8 cellular contexts compared by ENCODE assay signal in genomic region chr11:22244986-22245592, GRCh38. TPM values are rescaled to one million over a fixed set of nuclear protein-coding genes. Genes with fewer than 3 reads are reported as not detected.
DNase-seq lines count a peak whose midpoint lies in the region; ATAC-seq and TF ChIP-seq lines count a peak whose summit lies in the region.

No MANE protein-coding gene starts in this region.

- no peaks in the 10 kb centered on the region for H3K9me3 Mint-ChIP-seq in activated B cell treated with CpG ODN at 0.5 μM for 24 hours

- TF ChIP-seq CTCF in BE2C (IDR thresholded peaks at IDR 0.05; ENCODE audit: low read depth, low read length) (peak; percentile 59), activated B cell treated with CpG ODN at 0.5 μM for 24 hours (IDR thresholded peaks at IDR 0.05) (no peak), foreskin fibroblast (IDR thresholded peaks at IDR 0.05; ENCODE audit: low read depth, low read length) (peak; percentile 60)

- CTCF ChIA-PET in activated B cell treated with CpG ODN at 0.5 μM for 24 hours (lab: Charles Lee) = interaction anchor here (0.8 to 2.4 kb wide), 4 partner anchors 60 to 543 kb away, joined by 3 to 19 read pairs (median 4); no protein-coding TSS in a partner anchor

- H3K36me3 Mint-ChIP-seq in activated B cell treated with CpG ODN at 0.5 μM for 24 hours (ENCODE audit: low read depth) = no peaks in the 10 kb centered on the region

- no peak overlapping the region for H3K4me3 ChIP-seq in BE2C (ENCODE audit: low read depth, low read length)
- no peak overlapping the region for H3K4me3 ChIP-seq in foreskin fibroblast (ENCODE audit: low read depth in 1 of 2, low read length in 2 of 2)

- no peaks in the 10 kb centered on the region for H3K4me1 Mint-ChIP-seq in activated B cell treated with CpG ODN at 0.5 μM for 24 hours

- no peaks in the 10 kb centered on the region for H3K9me3 ChIP-seq in BE2C

- ATAC-seq in GM18505 (IDR thresholded peaks at IDR 0.05; ENCODE audit: unreplicated experiment) (peak; percentile 97), HG02840 (IDR thresholded peaks at IDR 0.05; ENCODE audit: low FRiP score, unreplicated experiment) (peak; percentile 86), activated B cell treated with CpG ODN at 0.5 μM for 24 hours (ENCODE audit: low read depth) (peak; percentile 61)

- peak; percentile 40 for DNase-seq in BE2C
- DNase-seq in NCI-H1092 (lab: John Stamatoyannopoulos, UW) = peak; percentile 31
- DNase-seq in activated B cell treated with CpG ODN at 0.5 μM for 24 hours = no peak
- DNase-seq in foreskin fibroblast = peak; percentile 1 to 7
- peak; percentile 9 for DNase-seq in non-pigmented ciliary epithelial cell (ENCODE audit: low read depth)
- no peak for DNase-seq in KG1 (lab: John Stamatoyannopoulos, UW)

- no peaks in the 10 kb centered on the region for H3K36me3 ChIP-seq in BE2C

- no peak for TF ChIP-seq POLR2A in GM18505 (IDR thresholded peaks at IDR 0.05; ENCODE audit: borderline replicate concordance, extremely low read depth, insufficient read depth, insufficient read length)

- H3K27ac Mint-ChIP-seq in activated B cell treated with CpG ODN at 0.5 μM for 24 hours = no peak overlapping the region

- intact Hi-C loops in activated B cell treated with CpG ODN at 0.5 μM for 24 hours (cut with micrococcal nuclease) = loop anchor here (1.0 kb wide), 1 partner anchor 59 kb away; no protein-coding TSS in a partner anchor

- POLR2A ChIA-PET in activated B cell treated with CpG ODN at 0.5 μM for 24 hours (lab: Charles Lee) = no interaction called here

- H3K4me3 Mint-ChIP-seq in activated B cell treated with CpG ODN at 0.5 μM for 24 hours = no peak overlapping the region

- no peaks in the 10 kb centered on the region for H3K4me1 ChIP-seq in BE2C

- H3K27me3 ChIP-seq in BE2C = no peaks in the 10 kb centered on the region

- peaks cover 4% of the 10 kb centered on the region for H3K27me3 Mint-ChIP-seq in activated B cell treated with CpG ODN at 0.5 μM for 24 hours

RNA-seq across cellular contexts. Expression of gene ANO5, which starts 52.2 kb away (rescaled TPM):
- polyA plus RNA-seq in BE2C (2012; ENCODE audit: insufficient read depth, insufficient read length, low read depth) = 2.9 TPM
- total RNA-seq in activated B cell treated with CpG ODN at 0.5 μM for 24 hours = not detected in 2 replicates

Comparison
In these comparisons a context has a peak if more than half of its experiments do, and no peak if none do; other contexts are left out.
1. DNase-seq: peak in BE2C (single experiment), NCI-H1092 (single experiment), foreskin fibroblast (2 of 2) and non-pigmented ciliary epithelial cell (single experiment); none in activated B cell treated with CpG ODN at 0.5 μM for 24 hours (single experiment) and KG1 (single experiment).
2. Peak in every context shown above with its lines, with median percentiles within 50 percentile points of each other: ATAC-seq.